In genomic region chr10:113620486-113620885, GRCh38 we compare ENCODE assay signal across 1 cellular context.
TF ChIP-seq lines count a peak whose summit lies in the region.

No MANE protein-coding gene starts in this region.

TF ChIP-seq in GM23338, 12 proteins besides CTCF, POLR2A, EP300 and RAD21 (continued from another document):
- no peak for TF ChIP-seq ZNF462 (CRISPR knock-in tag; IDR thresholded peaks at IDR 0.05)
